ENCODE assay signal across 13 cellular contexts in the genomic region with DNA sequence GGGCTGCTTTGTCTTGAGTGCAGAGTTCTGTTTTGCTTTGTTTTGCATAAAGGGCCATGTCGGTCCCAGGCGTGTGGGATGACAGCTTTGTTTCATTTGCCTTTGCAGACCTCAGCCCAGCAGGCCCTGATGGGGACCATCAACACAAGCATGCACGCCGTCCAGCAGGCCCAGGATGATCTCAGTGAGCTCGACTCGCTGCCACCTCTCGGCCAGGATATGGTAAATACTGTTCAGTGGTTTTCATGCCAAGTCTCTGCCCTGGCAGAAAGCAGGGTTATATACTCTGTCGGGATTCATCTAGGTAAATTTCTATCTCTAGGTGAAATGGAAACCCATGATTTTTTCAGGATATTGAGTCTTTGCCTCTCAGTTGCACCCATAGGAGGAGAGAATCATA.
DNase-seq lines count a peak whose midpoint lies in the region; ATAC-seq and TF ChIP-seq lines count a peak whose summit lies in the region.
"Had no signal": no experiment of that assay in that cellular context is flagged by ENCODE, and none has a peak within 500 bp of the region (broad histone marks: within the 10 kb centered on the region; RNA-seq: fewer than 3 reads in every experiment).

No MANE protein-coding gene starts in this region.

- H3K27me3 ChIP-seq in cardiac muscle cell, result no peaks in the 10 kb centered on the region
- no peaks in the 10 kb centered on the region for H3K27me3 ChIP-seq in gastrocnemius medialis
- H3K27me3 ChIP-seq: BLaER1 treated with 17β-estradiol and CSF1 and Interleukin-3, amounts not matched to agents 10 nM and 100 nM had no signal

- H3K4me3 ChIP-seq in cardiac muscle cell, result no peak overlapping the region
- H3K4me3 ChIP-seq in gastrocnemius medialis, result no peak overlapping the region
- H3K4me3 ChIP-seq: BLaER1 treated with 17β-estradiol and CSF1 and Interleukin-3, amounts not matched to agents 10 nM and 100 nM; HAP-1 had no signal

- in situ Hi-C loops in gastrocnemius medialis (cut with MboI; ENCODE audit: low sequenced_read_pairs in 4 of 4), result no loop called here

- H3K9me3 ChIP-seq in cardiac muscle cell (ENCODE audit: low read depth) (no peaks in the 10 kb centered on the region), gastrocnemius medialis (no peaks in the 10 kb centered on the region)
- H3K9me3 ChIP-seq: BLaER1 treated with 17β-estradiol and CSF1 and Interleukin-3, amounts not matched to agents 10 nM and 100 nM; HAP-1 had no signal

- no peak overlapping the region for H3K27ac Mint-ChIP-seq in WTC11
- H3K27ac Mint-ChIP-seq: CD4-positive, alpha-beta T cell had no signal

- H3K27me3 Mint-ChIP-seq in WTC11 (ENCODE audit: low read depth), result no peaks in the 10 kb centered on the region; the same call in 1 of the 2 replicates
- H3K27me3 Mint-ChIP-seq: CD4-positive, alpha-beta T cell had no signal

- DNase-seq in cardiac muscle cell (ENCODE audit: low read depth in 1 of 2, low spot score in 1 of 2) (no peak), Right ventricle myocardium inferior (ENCODE audit: missing footprints) (no peak), ELF-1 (ENCODE audit: low read depth, low spot score) (peak; percentile 47), WTC11 (ENCODE audit: low spot score) (no peak), gastrocnemius medialis (no peak)
- DNase-seq: ACHN; Calu3; CD4-positive, alpha-beta T cell; DMS 273 treated with DMSO at 0.1 percent for 48 hours had no signal

- H3K4me1 ChIP-seq in cardiac muscle cell (ENCODE audit: low read depth) (no peaks in the 10 kb centered on the region), gastrocnemius medialis (peaks cover 0 to 7% of the 10 kb centered on the region in 2 donors)
- H3K4me1 ChIP-seq: HAP-1 had no signal

- peaks cover 7% of the 10 kb centered on the region for H3K36me3 Mint-ChIP-seq in WTC11

- TF ChIP-seq CTCF in cardiac muscle cell (IDR thresholded peaks at IDR 0.05; ENCODE audit: low read depth, low read length) (no peak), WTC11 (IDR thresholded peaks at IDR 0.05) (no peak), gastrocnemius medialis (IDR thresholded peaks at IDR 0.05 in 4 of 5, conservative IDR thresholded peaks at IDR 0.05 in 1 of 5) (no peak)

- no peak for ATAC-seq in Right ventricle myocardium inferior
- ATAC-seq in WTC11, result peak; percentile 16; the same call in 1 of the 2 replicates
- ATAC-seq in gastrocnemius medialis, result peak; percentile 30 to 55
- ATAC-seq in GM18517 (IDR thresholded peaks at IDR 0.05; ENCODE audit: unreplicated experiment), result no peak
- no peak for ATAC-seq in HG02610 (IDR thresholded peaks at IDR 0.05; ENCODE audit: unreplicated experiment)

- 0 out of 2 replicates have a peak, but pooled peaks cover 3% of the 10 kb centered on the region for H3K4me1 Mint-ChIP-seq in WTC11

- TF ChIP-seq POLR2A in gastrocnemius medialis (IDR thresholded peaks at IDR 0.05), result no peak

- CTCF ChIA-PET in WTC11 (lab: Charles Lee), result interaction anchor here (1.1 to 1.8 kb wide), 2 partner anchors 44 to 865 kb away, joined by 3 to 10 read pairs; no protein-coding TSS in a partner anchor

- intact Hi-C loops in Right ventricle myocardium inferior (cut with DNase I), result no loop called here
- intact Hi-C loops in gastrocnemius medialis (cut with DNase I; ENCODE audit: low total_unique reads), result no loop called here

- POLR2A ChIA-PET in WTC11 (lab: Charles Lee), result no interaction called here

- H3K36me3 ChIP-seq in cardiac muscle cell (peaks cover 5% of the 10 kb centered on the region), gastrocnemius medialis (peaks cover 2 to 37% of the 10 kb centered on the region in 2 donors)
- H3K36me3 ChIP-seq: HAP-1 had no signal

- H3K27ac ChIP-seq in cardiac muscle cell (peak overlapping the region; percentile 13), gastrocnemius medialis (no peak overlapping the region)
- H3K27ac ChIP-seq: BLaER1 treated with 17β-estradiol and CSF1 and Interleukin-3, amounts not matched to agents 10 nM and 100 nM had no signal

- H3K4me3 Mint-ChIP-seq in WTC11, result no peak overlapping the region
- H3K4me3 Mint-ChIP-seq: CD4-positive, alpha-beta T cell had no signal

- H3K9me3 Mint-ChIP-seq in WTC11, result no peaks in the 10 kb centered on the region
- H3K9me3 Mint-ChIP-seq: CD4-positive, alpha-beta T cell had no signal

TF ChIP-seq in WTC11, 78 proteins besides CTCF, POLR2A, EP300 and RAD21:
- TF ChIP-seq MYBL2 (CRISPR knock-in tag; IDR thresholded peaks at IDR 0.05) (no peak), OVOL2 (CRISPR knock-in tag; IDR thresholded peaks at IDR 0.05; ENCODE audit: borderline replicate concordance) (no peak), ETV6 (CRISPR knock-in tag; IDR thresholded peaks at IDR 0.05) (no peak), GABPB1 (CRISPR knock-in tag; IDR thresholded peaks at IDR 0.05) (no peak), ZNF281 (CRISPR knock-in tag; IDR thresholded peaks at IDR 0.05) (no peak), SP1 (CRISPR knock-in tag; conservative IDR thresholded peaks at IDR 0.05) (no peak), ATF2 (CRISPR knock-in tag; IDR thresholded peaks at IDR 0.05; ENCODE audit: borderline replicate concordance, low read depth) (no peak), ZSCAN18 (CRISPR knock-in tag; IDR thresholded peaks at IDR 0.05) (no peak), CREB1 (CRISPR knock-in tag; IDR thresholded peaks at IDR 0.05) (no peak)
- TF ChIP-seq, protein P1, sequence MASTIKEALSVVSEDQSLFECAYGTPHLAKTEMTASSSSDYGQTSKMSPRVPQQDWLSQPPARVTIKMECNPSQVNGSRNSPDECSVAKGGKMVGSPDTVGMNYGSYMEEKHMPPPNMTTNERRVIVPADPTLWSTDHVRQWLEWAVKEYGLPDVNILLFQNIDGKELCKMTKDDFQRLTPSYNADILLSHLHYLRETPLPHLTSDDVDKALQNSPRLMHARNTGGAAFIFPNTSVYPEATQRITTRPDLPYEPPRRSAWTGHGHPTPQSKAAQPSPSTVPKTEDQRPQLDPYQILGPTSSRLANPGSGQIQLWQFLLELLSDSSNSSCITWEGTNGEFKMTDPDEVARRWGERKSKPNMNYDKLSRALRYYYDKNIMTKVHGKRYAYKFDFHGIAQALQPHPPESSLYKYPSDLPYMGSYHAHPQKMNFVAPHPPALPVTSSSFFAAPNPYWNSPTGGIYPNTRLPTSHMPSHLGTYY (CRISPR knock-in tag; IDR thresholded peaks at IDR 0.05), result no peak
- TF ChIP-seq, protein P2, sequence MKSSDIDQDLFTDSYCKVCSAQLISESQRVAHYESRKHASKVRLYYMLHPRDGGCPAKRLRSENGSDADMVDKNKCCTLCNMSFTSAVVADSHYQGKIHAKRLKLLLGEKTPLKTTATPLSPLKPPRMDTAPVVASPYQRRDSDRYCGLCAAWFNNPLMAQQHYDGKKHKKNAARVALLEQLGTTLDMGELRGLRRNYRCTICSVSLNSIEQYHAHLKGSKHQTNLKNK (CRISPR knock-in tag; IDR thresholded peaks at IDR 0.05), result no peak
- TF ChIP-seq, protein P3, sequence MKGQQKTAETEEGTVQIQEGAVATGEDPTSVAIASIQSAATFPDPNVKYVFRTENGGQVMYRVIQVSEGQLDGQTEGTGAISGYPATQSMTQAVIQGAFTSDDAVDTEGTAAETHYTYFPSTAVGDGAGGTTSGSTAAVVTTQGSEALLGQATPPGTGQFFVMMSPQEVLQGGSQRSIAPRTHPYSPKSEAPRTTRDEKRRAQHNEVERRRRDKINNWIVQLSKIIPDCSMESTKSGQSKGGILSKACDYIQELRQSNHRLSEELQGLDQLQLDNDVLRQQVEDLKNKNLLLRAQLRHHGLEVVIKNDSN (CRISPR knock-in tag; IDR thresholded peaks at IDR 0.05), result no peak

Comparison
In these comparisons a context has a peak if more than half of its experiments do, and no peak if none do; other contexts are left out.
1. ATAC-seq: peak in WTC11 (single experiment) and gastrocnemius medialis (2 of 2); none in Right ventricle myocardium inferior (single experiment), GM18517 (single experiment) and HG02610 (single experiment).